In the genomic region with DNA sequence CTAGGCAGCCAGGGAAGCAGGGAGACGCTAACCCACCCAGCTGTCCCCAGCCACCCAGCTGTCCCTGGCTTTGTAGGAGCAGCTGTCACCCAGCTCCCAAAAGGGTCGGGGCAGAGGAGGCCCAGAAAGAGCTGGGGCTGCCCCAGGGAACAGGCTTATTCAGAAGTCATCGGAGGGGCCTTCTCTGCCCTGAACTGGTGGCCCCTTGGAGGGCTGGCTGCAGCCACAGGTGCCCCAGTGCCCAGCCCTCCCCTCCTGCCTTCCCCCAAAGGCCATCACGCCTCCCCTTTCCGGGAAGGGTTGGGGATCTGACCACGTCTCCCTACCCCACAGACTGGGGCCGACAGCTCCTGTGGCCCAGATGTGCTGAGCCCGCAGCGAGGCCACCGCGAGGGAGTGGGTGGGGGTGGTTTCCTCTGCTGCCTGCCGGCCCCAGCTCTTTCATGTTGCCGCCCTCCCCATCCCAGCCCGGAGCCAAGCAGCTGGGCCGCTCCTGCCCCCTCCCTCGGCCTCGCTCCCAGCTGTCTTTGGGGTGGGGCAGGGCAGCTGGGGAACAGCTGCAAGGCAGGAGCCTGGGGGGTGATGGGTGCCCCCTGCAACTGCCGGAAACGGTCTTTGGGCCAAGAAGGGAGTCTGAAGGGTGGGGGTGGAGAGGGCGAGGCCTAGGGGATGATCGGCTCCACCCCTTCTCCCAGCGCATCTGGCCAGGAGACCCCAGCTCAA, we compare ENCODE assay signal across 8 cellular contexts. TPM values are rescaled to one million over a fixed set of nuclear protein-coding genes. Genes with fewer than 3 reads are reported as not detected.
DNase-seq lines count a peak whose midpoint lies in the region; ATAC-seq and TF ChIP-seq lines count a peak whose summit lies in the region.

No MANE protein-coding gene starts in this region.

- H3K4me3 ChIP-seq in RWPE2 (ENCODE audit: severe bottlenecking) (no peak overlapping the region), left lung (no peak overlapping the region), H7 (ENCODE audit: insufficient read depth, low read depth, low read length) (no peak overlapping the region)

- H3K36me3 ChIP-seq in RWPE2 (ENCODE audit: low read depth), result peaks cover 17% of the 10 kb centered on the region
- peaks cover 0 to 25% of the 10 kb centered on the region in 2 donors for H3K36me3 ChIP-seq in left lung
- H3K36me3 ChIP-seq in H7 (replicated peaks; ENCODE audit: control insufficient read depth, insufficient read depth, low read length), result peaks cover 3% of the 10 kb centered on the region

- H3K9me3 ChIP-seq in RWPE2 (ENCODE audit: severe bottlenecking) (no peaks in the 10 kb centered on the region), left lung (no peaks in the 10 kb centered on the region)

- peak overlapping the region; percentile 91 for H3K27ac Mint-ChIP-seq in activated naive CD8-positive, alpha-beta T cell treated with anti-CD3 and anti-CD28 coated beads, Interleukin-2, amount 10 ng/mL, durations not matched to agents 7 days and 5 days

- H3K4me3 Mint-ChIP-seq in activated naive CD8-positive, alpha-beta T cell treated with anti-CD3 and anti-CD28 coated beads, Interleukin-2, amount 10 ng/mL, durations not matched to agents 7 days and 5 days, result peak overlapping the region; percentile 69

- peaks cover 36% of the 10 kb centered on the region for H3K4me1 Mint-ChIP-seq in activated naive CD8-positive, alpha-beta T cell treated with anti-CD3 and anti-CD28 coated beads, Interleukin-2, amount 10 ng/mL, durations not matched to agents 7 days and 5 days

- H3K27ac ChIP-seq in RWPE2 (ENCODE audit: poor library complexity, severe bottlenecking) (no peak overlapping the region), left lung (peak overlapping the region; percentile 50 to 60)

- POLR2A ChIA-PET in activated naive CD8-positive, alpha-beta T cell treated with anti-CD3 and anti-CD28 coated beads, Interleukin-2, amount 10 ng/mL, durations not matched to agents 7 days and 5 days (lab: Charles Lee), result interaction anchor here (0.7 to 8.9 kb wide), 9 partner anchors 11 to 210 kb away, joined by 4 to 94 read pairs (median 18); partner anchors contain the start of genes ARL3, SFXN2 and TRIM8

- H3K27me3 Mint-ChIP-seq in activated naive CD8-positive, alpha-beta T cell treated with anti-CD3 and anti-CD28 coated beads, Interleukin-2, amount 10 ng/mL, durations not matched to agents 7 days and 5 days, result no peaks in the 10 kb centered on the region

- intact Hi-C loops in left lung (cut with DNase I), result no loop called here

- H3K4me1 ChIP-seq in RWPE2 (ENCODE audit: insufficient read depth, poor library complexity, severe bottlenecking) (peaks cover 10% of the 10 kb centered on the region), left lung (peaks cover 33 to 61% of the 10 kb centered on the region in 2 donors)

- H3K9me3 Mint-ChIP-seq in activated naive CD8-positive, alpha-beta T cell treated with anti-CD3 and anti-CD28 coated beads, Interleukin-2, amount 10 ng/mL, durations not matched to agents 7 days and 5 days, result no peaks in the 10 kb centered on the region

- no peak for DNase-seq in activated CD4-positive, CD25-positive, alpha-beta regulatory T cell (lab: John Stamatoyannopoulos, UW)
- DNase-seq in RWPE2 (ENCODE audit: low spot score), result no peak
- peak; percentile 83 for DNase-seq in activated naive CD8-positive, alpha-beta T cell treated with anti-CD3 and anti-CD28 coated beads, Interleukin-2, amount 10 ng/mL, durations not matched to agents 7 days and 5 days
- DNase-seq in left lung, result peak; percentile 77 to 88
- peak; percentile 33 for DNase-seq in stimulated activated CD8-positive, alpha-beta memory T cell treated with anti-CD3 and anti-CD28 coated beads, Interleukin-7, amount 100 ng/mL, for 24 hours (ENCODE audit: low read depth)
- no peak for DNase-seq in H7

- no peaks in the 10 kb centered on the region for H3K27me3 ChIP-seq in RWPE2 (ENCODE audit: insufficient read depth, poor library complexity, severe bottlenecking)
- H3K27me3 ChIP-seq in left lung, result no peaks in the 10 kb centered on the region
- H3K27me3 ChIP-seq in H7 (ENCODE audit: control insufficient read depth, insufficient read depth, low read length), result no peaks in the 10 kb centered on the region

- TF ChIP-seq CTCF in RWPE2 (IDR thresholded peaks at IDR 0.05; ENCODE audit: poor library complexity, severe bottlenecking) (no peak), left lung (IDR thresholded peaks at IDR 0.05) (no peak)

- H3K36me3 Mint-ChIP-seq in activated naive CD8-positive, alpha-beta T cell treated with anti-CD3 and anti-CD28 coated beads, Interleukin-2, amount 10 ng/mL, durations not matched to agents 7 days and 5 days, result peaks cover 10% of the 10 kb centered on the region

- ATAC-seq in activated CD4-positive, CD25-positive, alpha-beta regulatory T cell treated with anti-CD3 and anti-CD28 coated beads, Interleukin-2, amount 50 U/mL, for 24 hours, result peak; percentile 82 to 84
- ATAC-seq in HG03045 (IDR thresholded peaks at IDR 0.05; ENCODE audit: unreplicated experiment) (peak; percentile 81), RWPE2 (ENCODE audit: low read depth) (peak; percentile 34), left lung (peak; percentile 45)
- peak; percentile 84 for ATAC-seq in activated naive CD8-positive, alpha-beta T cell treated with anti-CD3 and anti-CD28 coated beads, Interleukin-2, amount 10 ng/mL, durations not matched to agents 7 days and 5 days (ENCODE audit: low read depth)

RNA-seq across cellular contexts. Expression of gene TRIM8, which starts 16.8 kb away (rescaled TPM):
- 10 to 100 TPM; 54.7 to 55.1 TPM for total RNA-seq in activated naive CD8-positive, alpha-beta T cell treated with anti-CD3 and anti-CD28 coated beads, Interleukin-2, amount 10 ng/mL, durations not matched to agents 7 days and 5 days
- 100 to 1,000 TPM; 123 to 180 TPM for total RNA-seq in left lung
- 43.5 and 46.4 TPM in 2 replicates for total RNA-seq in H7 (2014; rRNA removed; shearing (Covaris generic))

RNA-seq across cellular contexts. Expression of gene ARL3, which starts 53.1 kb away (rescaled TPM):
- 1 to 10 TPM; 4.6 TPM for total RNA-seq in activated naive CD8-positive, alpha-beta T cell treated with anti-CD3 and anti-CD28 coated beads, Interleukin-2, amount 10 ng/mL, durations not matched to agents 7 days and 5 days
- total RNA-seq in left lung, result 10 to 100 TPM; 10.3 to 11.0 TPM
- total RNA-seq in H7 (2014; rRNA removed; shearing (Covaris generic)), result 7.5 and 8.1 TPM in 2 replicates

RNA-seq across cellular contexts. Expression of gene SFXN2, which starts 53.4 kb away (rescaled TPM):
- total RNA-seq in activated naive CD8-positive, alpha-beta T cell treated with anti-CD3 and anti-CD28 coated beads, Interleukin-2, amount 10 ng/mL, durations not matched to agents 7 days and 5 days, result 10 to 100 TPM; 19.4 to 21.1 TPM
- total RNA-seq in left lung, result 10 to 100 TPM; 17.1 to 21.0 TPM
- 10.9 and 11.6 TPM in 2 replicates for total RNA-seq in H7 (2014; rRNA removed; shearing (Covaris generic))

Comparison
In these comparisons a context has a peak if more than half of its experiments do, and no peak if none do; other contexts are left out.
1. ATAC-seq: peak in every context shown above with its lines; median percentile 84 in activated naive CD8-positive, alpha-beta T cell treated with anti-CD3 and anti-CD28 coated beads, Interleukin-2, amount 10 ng/mL, durations not matched to agents 7 days and 5 days; 83 in activated CD4-positive, CD25-positive, alpha-beta regulatory T cell treated with anti-CD3 and anti-CD28 coated beads, Interleukin-2, amount 50 U/mL, for 24 hours; 81 in HG03045; 45 in left lung; 34 in RWPE2.
2. DNase-seq: peak in activated naive CD8-positive, alpha-beta T cell treated with anti-CD3 and anti-CD28 coated beads, Interleukin-2, amount 10 ng/mL, durations not matched to agents 7 days and 5 days (single experiment), left lung (2 of 2) and stimulated activated CD8-positive, alpha-beta memory T cell treated with anti-CD3 and anti-CD28 coated beads, Interleukin-7, amount 100 ng/mL, for 24 hours (single experiment); none in activated CD4-positive, CD25-positive, alpha-beta regulatory T cell (0 of 4), RWPE2 (single experiment) and H7 (single experiment).